16 cellular contexts compared by ENCODE assay signal in the genomic region with DNA sequence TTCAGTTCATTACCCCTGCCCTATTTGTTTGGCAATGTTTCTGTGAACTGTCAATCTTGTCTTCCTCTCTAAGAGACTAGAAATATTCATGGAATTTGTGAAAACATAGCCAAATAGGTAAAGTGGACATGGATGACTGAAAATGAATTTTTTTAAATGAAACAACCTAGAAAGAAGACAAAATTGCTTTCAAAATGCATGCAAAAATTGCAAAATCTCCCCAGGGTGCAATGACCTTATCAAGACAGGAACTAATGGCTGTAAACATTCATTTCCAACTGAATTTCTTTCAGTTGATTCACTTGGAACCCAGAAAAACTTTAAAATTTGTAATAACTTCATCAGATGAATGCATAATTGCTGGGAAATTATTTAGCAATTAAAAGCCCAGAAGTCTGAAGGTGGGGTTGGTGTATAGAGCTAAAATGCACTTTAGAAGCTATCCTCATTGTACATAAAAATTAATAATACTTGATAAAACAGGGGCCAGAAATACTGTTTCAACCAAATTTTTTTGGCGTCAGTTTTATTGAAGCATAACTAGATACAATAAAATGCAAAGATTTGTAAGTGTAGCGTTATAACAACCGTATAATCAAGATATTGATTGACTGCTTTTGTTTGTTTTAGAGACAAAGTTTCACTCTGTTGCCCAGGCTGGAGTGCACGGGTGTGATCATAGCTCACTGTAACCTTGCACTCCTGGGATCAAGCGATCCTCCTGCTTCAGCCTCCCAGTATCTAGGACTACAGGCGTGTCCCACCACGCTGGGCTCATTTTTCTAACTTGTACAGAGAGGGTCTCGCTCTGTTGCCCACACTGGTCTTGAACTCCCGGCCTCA.
"Had no signal": no experiment of that assay in that cellular context is flagged by ENCODE, and none has a peak within 500 bp of the region (broad histone marks: within the 10 kb centered on the region; RNA-seq: fewer than 3 reads in every experiment).

No MANE protein-coding gene starts in this region.

- H3K4me3 ChIP-seq: breast epithelium, colonic mucosa, lower lobe of right lung, right atrium auricular region, smooth muscle cell had no signal

- H3K4me2 ChIP-seq: smooth muscle cell had no signal

- H3K36me3 Mint-ChIP-seq: activated naive CD8-positive, alpha-beta T cell; naive thymus-derived CD4-positive, alpha-beta T cell; stimulated activated memory B cell treated with anti-CD40 and anti-IgM and Interleukin-4, amounts not matched to agents 10 μg/mL and 1 μg/mL and 100 μg/mL, for 72 hours had no signal

- H3K36me3 ChIP-seq: breast epithelium, colonic mucosa, lower lobe of right lung, right atrium auricular region had no signal

- H3K9me3 Mint-ChIP-seq: activated T-cell treated with anti-CD3 and anti-CD28 coated beads, Interleukin-2, amount 50 U/mL, for 24 hours; stimulated activated memory B cell treated with anti-CD40 and anti-IgM and Interleukin-4, amounts not matched to agents 10 μg/mL and 1 μg/mL and 100 μg/mL, for 72 hours had no signal

- H3K9me3 ChIP-seq: breast epithelium, colonic mucosa, lower lobe of right lung, right atrium auricular region had no signal

- H3K4me1 ChIP-seq: breast epithelium, colonic mucosa, lower lobe of right lung, right atrium auricular region had no signal

- H3K27me3 ChIP-seq: breast epithelium, colonic mucosa, right atrium auricular region had no signal

- DNase-seq: activated CD4-positive, CD25-positive, alpha-beta regulatory T cell; activated effector memory CD4-positive, alpha-beta T cell treated with Interleukin-2 at 50 U/mL for 16 hours; activated T-cell treated with anti-CD3 and anti-CD28 coated beads, Interleukin-2, amount 50 U/mL, for 24 hours; aorta; colonic mucosa; effector CD4-positive, alpha-beta T cell; hippocampal formation; lower lobe of right lung; naive thymus-derived CD4-positive, alpha-beta T cell; posterior cingulate gyrus; T-helper 2 cell had no signal

- ATAC-seq: lower lobe of right lung; naive thymus-derived CD4-positive, alpha-beta T cell; stimulated activated memory B cell treated with anti-CD40 and anti-IgM and Interleukin-4, amounts not matched to agents 10 μg/mL and 1 μg/mL and 100 μg/mL, for 72 hours had no signal

- H3K27ac ChIP-seq: breast epithelium, colonic mucosa, lower lobe of right lung, right atrium auricular region had no signal

- H3K27ac Mint-ChIP-seq: activated naive CD8-positive, alpha-beta T cell; activated T-cell treated with anti-CD3 and anti-CD28 coated beads, Interleukin-2, amount 50 U/mL, for 24 hours; stimulated activated memory B cell treated with anti-CD40 and anti-IgM and Interleukin-4, amounts not matched to agents 10 μg/mL and 1 μg/mL and 100 μg/mL, for 72 hours had no signal
